In genomic region chr1:241519308-241520079, GRCh38 we compare ENCODE assay signal across 8 cellular contexts.
A peak's percentile ranks its signal among the peaks of the same experiment; 100 is the strongest.
DNase-seq lines count a peak whose midpoint lies in the region; ATAC-seq lines count a peak whose summit lies in the region.

Gene FH, minus strand, starts transcription at chr1:241519755. Its CDS starts 33 bp downstream, at chr1:241519722.

- peak; percentile 99 for ATAC-seq in GM19023 (IDR thresholded peaks at IDR 0.05; ENCODE audit: unreplicated experiment)
- peak; percentile 98 for ATAC-seq in HG03280 (IDR thresholded peaks at IDR 0.05; ENCODE audit: unreplicated experiment)

- peak; percentile 93 for DNase-seq in AG08396 (ENCODE audit: low spot score)
- peak; percentile 99 for DNase-seq in NCI-H345 treated with DMSO at 0.1 percent for 48 hours (lab: John Stamatoyannopoulos, UW; ENCODE audit: unreplicated experiment)
- DNase-seq in activated CD4-positive, CD25-positive, alpha-beta regulatory T cell (lab: John Stamatoyannopoulos, UW), result peak; percentile 69 to 82 (median 82)
- peak; percentile 93 for DNase-seq in central memory CD4-positive, alpha-beta T cell
- peak; percentile 99 for DNase-seq in iris pigment epithelial cell (ENCODE audit: low read depth)
- peak; percentile 84 to 90 for DNase-seq in stimulated activated CD4-positive, alpha-beta T cell treated with anti-CD3 and anti-CD28 coated beads, Interleukin-12 subunit alpha, Interleukin-12 subunit beta, amount 100 ng/mL, for 24 hours (ENCODE audit: low read depth in 2 of 2)

Comparison
In these comparisons a context has a peak if more than half of its experiments do, and no peak if none do; other contexts are left out.
1. Peak in every context shown above with its lines: DNase-seq and ATAC-seq.